In genomic region chr5:32259033-32259432, GRCh38 we compare ENCODE assay signal across 1 cellular context.
TF ChIP-seq lines count a peak whose summit lies in the region.

No MANE protein-coding gene starts in this region.

TF ChIP-seq in HepG2, 621 proteins besides CTCF, POLR2A, EP300 and RAD21 (continued from another document):
- no peak for TF ChIP-seq ZNF18 (CRISPR knock-in tag; IDR thresholded peaks at IDR 0.05; ENCODE audit: insufficient replicate concordance)
- TF ChIP-seq ELF1 (CRISPR knock-in tag; IDR thresholded peaks at IDR 0.05): no peak
- TF ChIP-seq ZNF660 (CRISPR knock-in tag; IDR thresholded peaks at IDR 0.05; ENCODE audit: borderline replicate concordance, low read depth): no peak
- TF ChIP-seq ZNF343 (CRISPR knock-in tag; IDR thresholded peaks at IDR 0.05): no peak
- no peak for TF ChIP-seq PCBP2 (optimal IDR thresholded peaks at IDR 0.05; ENCODE audit: low read depth, low read length, poor library complexity, severe bottlenecking)
- no peak for TF ChIP-seq SOX13 (IDR thresholded peaks at IDR 0.05)
- no peak for TF ChIP-seq SOX13 (CRISPR knock-in tag; conservative IDR thresholded peaks at IDR 0.05 in 1 of 2, IDR thresholded peaks at IDR 0.05 in 1 of 2)
- no peak for TF ChIP-seq PLSCR1 (CRISPR knock-in tag; IDR thresholded peaks at IDR 0.05; ENCODE audit: borderline replicate concordance)
- TF ChIP-seq ASH2L (IDR thresholded peaks at IDR 0.05; ENCODE audit: insufficient read length, low read depth, low read length): no peak
